ENCODE assay signal across 2 cellular contexts in genomic region chr6:37492236-37493046, GRCh38.
TF ChIP-seq lines count a peak whose summit lies in the region.

No MANE protein-coding gene starts in this region.

TF ChIP-seq in H1, 55 proteins besides CTCF, POLR2A, EP300 and RAD21:
- TF ChIP-seq SIN3A (conservative IDR thresholded peaks at IDR 0.05 in 1 of 2, IDR thresholded peaks at IDR 0.05 in 1 of 2; ENCODE audit: low read depth in 1 of 2, low read length in 2 of 2) (peak in 1 of 2 experiments; percentile 40; a peak in 1 of 4 replicates), SRF (IDR thresholded peaks at IDR 0.05; ENCODE audit: low read depth, low read length) (no peak)
TF ChIP-seq in H1: peak in this region for 1.

TF ChIP-seq in SK-N-SH, 30 proteins besides CTCF, POLR2A, EP300 and RAD21:
- TF ChIP-seq USF1 (IDR thresholded peaks at IDR 0.05; ENCODE audit: borderline replicate concordance, low read depth) (no peak), NRF1 (IDR thresholded peaks at IDR 0.05; ENCODE audit: low read depth, low read length) (no peak), ELF1 (IDR thresholded peaks at IDR 0.05) (no peak), ZBTB33 (IDR thresholded peaks at IDR 0.05; ENCODE audit: borderline replicate concordance, low read depth) (no peak), SMC3 (IDR thresholded peaks at IDR 0.05; ENCODE audit: low read depth, low read length) (no peak), FOSL2 (IDR thresholded peaks at IDR 0.05; ENCODE audit: borderline replicate concordance, low read depth) (no peak), MEF2A (IDR thresholded peaks at IDR 0.05; ENCODE audit: borderline replicate concordance, low read depth) (no peak)
